36 cellular contexts compared by ENCODE assay signal in the genomic region with DNA sequence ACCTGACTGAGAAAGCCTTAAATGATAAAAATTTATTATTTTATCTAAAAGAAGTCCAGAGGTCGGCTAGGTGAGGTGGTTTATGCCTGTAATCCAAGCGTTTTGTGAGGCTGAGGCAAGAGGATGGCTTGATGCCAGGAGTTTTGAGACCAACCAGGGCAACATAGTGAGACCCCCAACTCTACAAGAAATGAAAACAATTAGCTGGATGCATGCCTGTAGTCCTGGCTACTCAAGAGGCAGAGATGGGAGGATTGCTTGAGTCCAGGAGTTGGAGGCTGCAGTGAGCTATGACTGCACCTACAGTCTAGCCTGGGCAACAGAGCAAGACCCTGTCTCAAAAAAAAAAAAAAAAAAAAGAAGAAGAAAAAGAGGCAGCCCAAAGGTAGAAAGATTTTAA.
"Had no signal": no experiment of that assay in that cellular context is flagged by ENCODE, and none has a peak within 500 bp of the region (broad histone marks: within the 10 kb centered on the region; RNA-seq: fewer than 3 reads in every experiment).

No MANE protein-coding gene starts in this region.

- H3K4me1 ChIP-seq: adrenal gland, ascending aorta, body of pancreas, breast epithelium had no signal

- H3K4me3 ChIP-seq: adrenal gland, ascending aorta, body of pancreas, breast epithelium, cardiac muscle cell had no signal

- H3K27me3 ChIP-seq: adrenal gland, ascending aorta, body of pancreas, brain microvascular endothelial cell, breast epithelium, cardiac muscle cell had no signal

- H3K9me3 ChIP-seq: adrenal gland, ascending aorta, body of pancreas, breast epithelium had no signal

- H3K27ac ChIP-seq: adrenal gland, ascending aorta, body of pancreas, brain microvascular endothelial cell, breast epithelium, cardiac muscle cell had no signal

- DNase-seq: activated effector memory CD4-positive, alpha-beta T cell treated with anti-CD3 and anti-CD28 coated beads, Interleukin-2, amount 50 U/mL, for 16 hours; activated effector memory CD4-positive, alpha-beta T cell treated with Interleukin-2 at 50 U/mL for 16 hours; activated gamma-delta T cell; activated gamma-delta T cell treated with Interleukin-2 at 50 U/mL for 16 hours; activated naive CD4-positive, alpha-beta T cell; activated naive CD4-positive, alpha-beta T cell treated with anti-CD3 and anti-CD28 coated beads for 36 hours; activated naive CD4-positive, alpha-beta T cell treated with anti-CD3 and anti-CD28 coated beads, Interleukin-2, amount 10 ng/mL, durations not matched to agents 7 days and 5 days; activated naive CD4-positive, alpha-beta T cell treated with anti-CD3 and anti-CD28 coated beads, Interleukin-2, amount 50 U/mL, for 16 hours; activated naive CD4-positive, alpha-beta T cell treated with Interleukin-2 at 50 U/mL for 16 hours; activated naive CD8-positive, alpha-beta T cell treated with anti-CD3 and anti-CD28 coated beads for 36 hours; activated naive CD8-positive, alpha-beta T cell treated with anti-CD3 and anti-CD28 coated beads, Interleukin-2, amount 10 ng/mL, durations not matched to agents 7 days and 5 days; activated T-cell treated with anti-CD3 and anti-CD28 coated beads, Interleukin-2, amount 50 U/mL, for 1 hour; activated T-cell treated with anti-CD3 and anti-CD28 coated beads, Interleukin-2, amount 50 U/mL, for 24 hours; activated T-cell treated with anti-CD3 and anti-CD28 coated beads, Interleukin-2, amount 50 U/mL, for 4 hours; activated T-cell treated with anti-CD3 and anti-CD28 coated beads, Interleukin-2, amount 50 U/mL, for 48 hours; adrenal gland; amniotic stem cell; amygdala; anterior cingulate cortex; aorta; body of pancreas; brain microvascular endothelial cell; caudate nucleus; central memory CD4-positive, alpha-beta T cell; cerebellar nuclear complex had no signal

- H3K27me3 Mint-ChIP-seq: activated naive CD4-positive, alpha-beta T cell treated with anti-CD3 and anti-CD28 coated beads, Interleukin-2, amount 10 ng/mL, durations not matched to agents 7 days and 5 days; activated naive CD8-positive, alpha-beta T cell; activated naive CD8-positive, alpha-beta T cell treated with anti-CD3 and anti-CD28 coated beads for 36 hours; activated naive CD8-positive, alpha-beta T cell treated with anti-CD3 and anti-CD28 coated beads, Interleukin-2, amount 10 ng/mL, durations not matched to agents 7 days and 5 days; activated T-cell treated with anti-CD3 and anti-CD28 coated beads, Interleukin-2, amount 50 U/mL, for 24 hours; activated T-helper 17 cell treated with anti-CD3 and anti-CD28 coated beads, Interleukin-2, amount 50 U/mL, for 72 hours; brain had no signal

- H3K36me3 Mint-ChIP-seq: activated naive CD4-positive, alpha-beta T cell treated with anti-CD3 and anti-CD28 coated beads, Interleukin-2, amount 10 ng/mL, durations not matched to agents 7 days and 5 days; activated naive CD4-positive, alpha-beta T cell treated with anti-CD3 and anti-CD28 coated beads, Interleukin-2, amount 50 U/mL, for 24 hours; activated naive CD4-positive, alpha-beta T cell treated with anti-CD3 and anti-CD28 coated beads, Interleukin-2, amount 50 U/mL, for 72 hours; activated naive CD8-positive, alpha-beta T cell; activated naive CD8-positive, alpha-beta T cell treated with anti-CD3 and anti-CD28 coated beads for 36 hours; activated naive CD8-positive, alpha-beta T cell treated with anti-CD3 and anti-CD28 coated beads, Interleukin-2, amount 10 ng/mL, durations not matched to agents 7 days and 5 days; brain had no signal

- ATAC-seq: activated naive CD4-positive, alpha-beta T cell treated with anti-CD3 and anti-CD28 coated beads, Interleukin-2, amount 50 U/mL, for 72 hours; activated T-cell treated with anti-CD3 and anti-CD28 coated beads, Interleukin-2, amount 50 U/mL, for 4 hours; activated T-helper 17 cell treated with anti-CD3 and anti-CD28 coated beads, Interleukin-2, amount 50 U/mL, for 72 hours; body of pancreas had no signal

- H3K9me3 Mint-ChIP-seq: activated naive CD4-positive, alpha-beta T cell treated with anti-CD3 and anti-CD28 coated beads for 36 hours; activated naive CD4-positive, alpha-beta T cell treated with anti-CD3 and anti-CD28 coated beads, Interleukin-2, amount 10 ng/mL, durations not matched to agents 7 days and 5 days; activated naive CD4-positive, alpha-beta T cell treated with anti-CD3 and anti-CD28 coated beads, Interleukin-2, amount 50 U/mL, for 24 hours; activated naive CD4-positive, alpha-beta T cell treated with anti-CD3 and anti-CD28 coated beads, Interleukin-2, amount 50 U/mL, for 72 hours; activated naive CD8-positive, alpha-beta T cell treated with anti-CD3 and anti-CD28 coated beads for 36 hours; activated naive CD8-positive, alpha-beta T cell treated with anti-CD3 and anti-CD28 coated beads, Interleukin-2, amount 10 ng/mL, durations not matched to agents 7 days and 5 days; activated T-cell treated with anti-CD3 and anti-CD28 coated beads, Interleukin-2, amount 50 U/mL, for 24 hours; activated T-cell treated with anti-CD3 and anti-CD28 coated beads, Interleukin-2, amount 50 U/mL, for 4 hours; activated T-helper 1 cell treated with anti-CD3 and anti-CD28 coated beads, Interleukin-12 subunit alpha, Interleukin-12 subunit beta, Interleukin-2, Interleukin-4 antibody, amounts not matched to agents 30 ng/mL and 10 ng/mL and 1 ng/mL, durations not matched to agents 14 hours and 24 hours and 36 hours; activated T-helper 17 cell treated with anti-CD3 and anti-CD28 coated beads, Interleukin-2, amount 50 U/mL, for 72 hours; activated T-helper 2 cell treated with anti-CD3 and anti-CD28 coated beads, Interferon-gamma antibody, Interleukin-2, Interleukin-4, amounts not matched to agents 10 μg/mL and 5 μg/mL and 100 μg/mL, durations not matched to agents 14 hours and 24 hours and 36 hours; brain; central memory CD8-positive, alpha-beta T cell had no signal

- H3K27ac Mint-ChIP-seq: activated naive CD4-positive, alpha-beta T cell treated with anti-CD3 and anti-CD28 coated beads for 36 hours; activated naive CD4-positive, alpha-beta T cell treated with anti-CD3 and anti-CD28 coated beads, Interleukin-2, amount 10 ng/mL, durations not matched to agents 7 days and 5 days; activated naive CD4-positive, alpha-beta T cell treated with anti-CD3 and anti-CD28 coated beads, Interleukin-2, amount 50 U/mL, for 24 hours; activated naive CD4-positive, alpha-beta T cell treated with anti-CD3 and anti-CD28 coated beads, Interleukin-2, amount 50 U/mL, for 72 hours; activated naive CD8-positive, alpha-beta T cell; activated naive CD8-positive, alpha-beta T cell treated with anti-CD3 and anti-CD28 coated beads for 36 hours; activated naive CD8-positive, alpha-beta T cell treated with anti-CD3 and anti-CD28 coated beads, Interleukin-2, amount 10 ng/mL, durations not matched to agents 7 days and 5 days; activated T-cell treated with anti-CD3 and anti-CD28 coated beads, Interleukin-2, amount 50 U/mL, for 24 hours; activated T-helper 1 cell treated with anti-CD3 and anti-CD28 coated beads, Interleukin-12 subunit alpha, Interleukin-12 subunit beta, Interleukin-2, Interleukin-4 antibody, amounts not matched to agents 30 ng/mL and 10 ng/mL and 1 ng/mL, durations not matched to agents 14 hours and 24 hours and 36 hours; activated T-helper 17 cell treated with anti-CD3 and anti-CD28 coated beads, Interleukin-2, amount 50 U/mL, for 72 hours; activated T-helper 2 cell treated with anti-CD3 and anti-CD28 coated beads, Interferon-gamma antibody, Interleukin-2, Interleukin-4, amounts not matched to agents 10 μg/mL and 5 μg/mL and 100 μg/mL, durations not matched to agents 14 hours and 24 hours and 36 hours; brain had no signal

- H3K4me1 Mint-ChIP-seq: activated naive CD4-positive, alpha-beta T cell treated with anti-CD3 and anti-CD28 coated beads, Interleukin-2, amount 10 ng/mL, durations not matched to agents 7 days and 5 days; activated naive CD4-positive, alpha-beta T cell treated with anti-CD3 and anti-CD28 coated beads, Interleukin-2, amount 50 U/mL, for 24 hours; activated naive CD8-positive, alpha-beta T cell treated with anti-CD3 and anti-CD28 coated beads for 36 hours; activated naive CD8-positive, alpha-beta T cell treated with anti-CD3 and anti-CD28 coated beads, Interleukin-2, amount 10 ng/mL, durations not matched to agents 7 days and 5 days; activated T-helper 17 cell treated with anti-CD3 and anti-CD28 coated beads, Interleukin-2, amount 50 U/mL, for 72 hours; central memory CD8-positive, alpha-beta T cell had no signal

- H3K36me3 ChIP-seq: adrenal gland, ascending aorta, brain microvascular endothelial cell, breast epithelium, cardiac muscle cell had no signal

- H3K4me3 Mint-ChIP-seq: activated naive CD4-positive, alpha-beta T cell treated with anti-CD3 and anti-CD28 coated beads for 36 hours; activated naive CD4-positive, alpha-beta T cell treated with anti-CD3 and anti-CD28 coated beads, Interleukin-2, amount 10 ng/mL, durations not matched to agents 7 days and 5 days; activated naive CD4-positive, alpha-beta T cell treated with anti-CD3 and anti-CD28 coated beads, Interleukin-2, amount 50 U/mL, for 24 hours; activated naive CD8-positive, alpha-beta T cell; activated naive CD8-positive, alpha-beta T cell treated with anti-CD3 and anti-CD28 coated beads for 36 hours; activated naive CD8-positive, alpha-beta T cell treated with anti-CD3 and anti-CD28 coated beads, Interleukin-2, amount 10 ng/mL, durations not matched to agents 7 days and 5 days; activated T-cell treated with anti-CD3 and anti-CD28 coated beads, Interleukin-2, amount 50 U/mL, for 24 hours; activated T-cell treated with anti-CD3 and anti-CD28 coated beads, Interleukin-2, amount 50 U/mL, for 4 hours; activated T-helper 1 cell treated with anti-CD3 and anti-CD28 coated beads, Interleukin-12 subunit alpha, Interleukin-12 subunit beta, Interleukin-2, Interleukin-4 antibody, amounts not matched to agents 30 ng/mL and 10 ng/mL and 1 ng/mL, durations not matched to agents 14 hours and 24 hours and 36 hours; activated T-helper 17 cell treated with anti-CD3 and anti-CD28 coated beads, Interleukin-2, amount 50 U/mL, for 72 hours; brain; central memory CD8-positive, alpha-beta T cell had no signal
